17 cellular contexts compared by ENCODE assay signal in the genomic region with DNA sequence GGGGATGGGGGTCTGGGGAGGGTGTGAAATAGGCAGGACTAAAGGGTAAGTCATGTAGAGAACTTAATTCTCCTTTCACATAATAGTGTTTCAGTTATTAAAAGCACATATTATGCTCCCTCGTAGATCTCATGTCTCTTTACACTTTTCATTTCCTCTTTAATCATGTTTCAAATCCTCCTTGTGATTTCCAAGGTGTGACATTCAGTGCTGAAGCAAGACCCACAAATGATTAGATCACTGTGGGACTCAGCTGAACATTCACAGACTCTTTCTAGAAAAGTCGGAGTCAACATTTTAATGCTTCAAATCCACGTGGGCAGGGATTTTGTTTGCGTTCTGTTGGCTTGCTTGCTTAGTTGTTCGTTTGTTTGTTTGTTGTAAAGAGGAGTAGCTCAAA. TPM values are rescaled to one million over a fixed set of nuclear protein-coding genes. Genes with fewer than 3 reads are reported as not detected.
DNase-seq lines count a peak whose midpoint lies in the region; ATAC-seq, FAIRE-seq and TF ChIP-seq lines count a peak whose summit lies in the region.
"Had no signal": no experiment of that assay in that cellular context is flagged by ENCODE, and none has a peak within 500 bp of the region (broad histone marks: within the 10 kb centered on the region; RNA-seq: fewer than 3 reads in every experiment).

No MANE protein-coding gene starts in this region.

- POLR2A ChIA-PET in PC-3 (lab: Charles Lee; ENCODE audit: unreplicated experiment) (no interaction called here), MCF 10A (lab: Yijun Ruan, JAX) (interaction anchor here (0.7 kb wide), 1 partner anchor 10 kb away, joined by 3 read pairs; no protein-coding TSS in a partner anchor)

- ATAC-seq in GM18498 (IDR thresholded peaks at IDR 0.05; ENCODE audit: unreplicated experiment) (peak; percentile 79), GM19372 (IDR thresholded peaks at IDR 0.05; ENCODE audit: low read depth, unreplicated experiment) (peak; percentile 60), HG02588 (IDR thresholded peaks at IDR 0.05; ENCODE audit: unreplicated experiment) (peak; percentile 58), HG03565 (IDR thresholded peaks at IDR 0.05; ENCODE audit: unreplicated experiment) (peak; percentile 76), sciatic nerve (no peak), PC-3 (no peak)
- ATAC-seq: A549, lower lobe of right lung had no signal

- DNase-seq in sciatic nerve (ENCODE audit: low spot score) (no peak), PC-3 (no peak), H54 (ENCODE audit: insufficient read length, low spot score) (no peak), MCF 10A (ENCODE audit: unreplicated experiment) (no peak)
- DNase-seq: activated CD4-positive, CD25-positive, alpha-beta regulatory T cell treated with anti-CD3 and anti-CD28 coated beads, Interleukin-2, amount 50 U/mL, for 72 hours; immature natural killer cell; lower lobe of right lung; NCI-H446; SIG-M5; stimulated activated CD4-positive, alpha-beta T cell treated with anti-CD3 and anti-CD28 coated beads, Interleukin-2, amount 100 ng/mL, for 24 hours had no signal

- intact Hi-C loops in sciatic nerve (cut with DNase I): no loop called here
- intact Hi-C loops in PC-3 (cut with micrococcal nuclease): no loop called here
- intact Hi-C loops in MCF 10A (cut with micrococcal nuclease): no loop called here

- no peaks in the 10 kb centered on the region for H3K4me1 Mint-ChIP-seq in MCF 10A (ENCODE audit: insufficient read depth, unreplicated experiment)
- H3K4me1 Mint-ChIP-seq: immature natural killer cell had no signal

- H3K9ac ChIP-seq in PC-3 (ENCODE audit: low read length): no peak overlapping the region

- CTCF ChIA-PET in PC-3 (lab: Charles Lee): no interaction called here
- CTCF ChIA-PET in MCF 10A (lab: Yijun Ruan, JAX): interaction anchor here (0.6 to 1.4 kb wide), 3 partner anchors 97 to 570 kb away, joined by 3 to 4 read pairs (median 3); no protein-coding TSS in a partner anchor

- TF ChIP-seq CTCF in PC-3 (conservative IDR thresholded peaks at IDR 0.05; ENCODE audit: low read depth, low read length): no peak
- TF ChIP-seq CTCF in MCF 10A (IDR thresholded peaks at IDR 0.05; ENCODE audit: unreplicated experiment): no peak

- no peaks in the 10 kb centered on the region for H4K20me1 ChIP-seq in PC-3 (ENCODE audit: low read length)

- H3K36me3 ChIP-seq in PC-3 (ENCODE audit: low read depth, low read length): no peaks in the 10 kb centered on the region
- H3K36me3 ChIP-seq: cardiac muscle cell had no signal

- H3F3A ChIP-seq in PC-3 (ENCODE audit: low read length, unreplicated experiment): no peaks in the 10 kb centered on the region

- no peak overlapping the region for H3K4me2 ChIP-seq in PC-3 (ENCODE audit: low read length)
- H3K4me2 ChIP-seq: A549 had no signal

- H3K9me3 ChIP-seq in PC-3 (ENCODE audit: low read length): no peaks in the 10 kb centered on the region
- H3K9me3 ChIP-seq: A549, lower lobe of right lung had no signal

- no peaks in the 10 kb centered on the region for H3K9me3 Mint-ChIP-seq in MCF 10A (ENCODE audit: unreplicated experiment)

- FAIRE-seq in H54 (lab: Jason Lieb, UNC): no peak
- FAIRE-seq: A549 had no signal

- no peak overlapping the region for H3K4me3 Mint-ChIP-seq in MCF 10A (ENCODE audit: unreplicated experiment)
- H3K4me3 Mint-ChIP-seq: immature natural killer cell had no signal

- no peaks in the 10 kb centered on the region for H3K27me3 Mint-ChIP-seq in MCF 10A (ENCODE audit: insufficient read depth, unreplicated experiment)

- no peak for TF ChIP-seq POLR2A in H54 (IDR thresholded peaks at IDR 0.05; ENCODE audit: low read depth, low read length)

- H3K4me3 ChIP-seq in PC-3 (ENCODE audit: low read length): no peak overlapping the region
- H3K4me3 ChIP-seq: A549, cardiac muscle cell, lower lobe of right lung had no signal

- H3K9me2 ChIP-seq in PC-3 (replicated peaks; ENCODE audit: low read length): no peaks in the 10 kb centered on the region

- no peak overlapping the region for H3K27ac Mint-ChIP-seq in MCF 10A (ENCODE audit: low read depth, unreplicated experiment)
- H3K27ac Mint-ChIP-seq: immature natural killer cell had no signal

- H3K4me1 ChIP-seq in PC-3 (ENCODE audit: insufficient read depth, low read length): peaks cover 7% of the 10 kb centered on the region; the same call in 1 of the 2 replicates
- H3K4me1 ChIP-seq: A549 had no signal

- no peaks in the 10 kb centered on the region for H3K27me3 ChIP-seq in PC-3 (ENCODE audit: low read length)
- H3K27me3 ChIP-seq: cardiac muscle cell had no signal

- BruUV-seq in PC-3 (replicated peaks; lab: Mats Ljungman, UMichigan) (no TSS peak), MCF 10A (replicated peaks; lab: Mats Ljungman, UMichigan) (no TSS peak)

- H2AFZ ChIP-seq in PC-3 (ENCODE audit: low read length): no peak overlapping the region

- no peak overlapping the region for H3K27ac ChIP-seq in PC-3 (ENCODE audit: low read length)
- H3K27ac ChIP-seq: A549, C4-2B, cardiac muscle cell, lower lobe of right lung had no signal

- H3K79me2 ChIP-seq in PC-3 (ENCODE audit: low read length): no peaks in the 10 kb centered on the region

- H3K36me3 Mint-ChIP-seq in MCF 10A (ENCODE audit: insufficient read depth, unreplicated experiment): peaks cover 45% of the 10 kb centered on the region
- H3K36me3 Mint-ChIP-seq: immature natural killer cell had no signal

RNA-seq across cellular contexts. Expression of gene CALCRL, which starts 34.7 kb away (rescaled TPM):
- total RNA-seq in sciatic nerve (29.3 TPM), PC-3 (2014; rRNA removed) (not detected in 2 replicates), MCF 10A (2022) (0.16 and 0.32 TPM in 2 replicates)

Comparison
In these comparisons a context has a peak if more than half of its experiments do, and no peak if none do; other contexts are left out.
1. ATAC-seq: peak in GM18498 (single experiment), GM19372 (single experiment), HG02588 (single experiment) and HG03565 (single experiment); none in sciatic nerve (single experiment) and PC-3 (single experiment).
2. RNA of gene CALCRL, which starts 34.7 kb away (total RNA-seq): 29.3 TPM in sciatic nerve (single experiment); 0.16 to 0.32 TPM in MCF 10A and not detected in PC-3; every median in the first group is over 10 times any median in the second.